Comparison of ENCODE assay signal across 1 cellular context in the genomic region with DNA sequence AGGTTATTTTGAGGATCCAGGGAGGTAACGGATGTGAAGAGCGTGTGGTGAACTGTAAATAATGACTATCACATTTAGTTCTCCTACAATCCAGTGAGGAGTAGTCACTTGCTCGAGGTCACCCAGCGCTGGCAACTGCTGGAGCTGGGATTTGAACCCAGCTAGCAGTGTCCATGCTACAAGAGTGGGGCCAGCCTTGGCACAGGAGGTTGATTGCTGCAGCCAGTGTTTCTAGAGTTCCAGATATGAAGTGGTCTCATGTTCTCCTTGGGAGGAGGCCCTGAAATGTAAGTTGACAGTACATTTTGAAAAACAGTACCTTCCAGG.
A peak's percentile ranks its signal among the peaks of the same experiment; 100 is the strongest.
TF ChIP-seq lines count a peak whose summit lies in the region.

No MANE protein-coding gene starts in this region.

TF ChIP-seq in GM12878, 131 proteins besides CTCF, POLR2A, EP300 and RAD21:
- TF ChIP-seq MLLT1 (IDR thresholded peaks at IDR 0.05) (0 out of 2 replicates have a peak, but pooled peaks have one; percentile 55), GABPA (IDR thresholded peaks at IDR 0.05; ENCODE audit: low read depth) (no peak)
